ENCODE assay signal across 8 cellular contexts in genomic region chr20:43590392-43591303, GRCh38. TPM values are rescaled to one million over a fixed set of nuclear protein-coding genes. Genes with fewer than 3 reads are reported as not detected.
DNase-seq lines count a peak whose midpoint lies in the region; ATAC-seq lines count a peak whose summit lies in the region.

Gene IFT52, plus strand, starts transcription at chr20:43590937. Its CDS starts 3,762 bp downstream, at chr20:43594699.

- peak; percentile 98 for ATAC-seq in GM21528 (IDR thresholded peaks at IDR 0.05; ENCODE audit: low FRiP score, unreplicated experiment)

- H3K4me3 Mint-ChIP-seq in IgD-negative memory B cell = peak within 1 kb of the TSS; percentile 85 to 99 (median 94)

- H3K4me1 Mint-ChIP-seq in IgD-negative memory B cell = peaks cover 10 to 17% (median 11%) of the 10 kb centered on the region in 3 donors

- peaks cover 9% of the 10 kb centered on the region for H3K36me3 Mint-ChIP-seq in IgD-negative memory B cell

- H3K27me3 Mint-ChIP-seq in IgD-negative memory B cell = no peaks in the 10 kb centered on the region

- H3K27ac Mint-ChIP-seq in IgD-negative memory B cell = peak within 1 kb of the TSS; percentile 73 to 99 (median 98)

- H3K9me3 Mint-ChIP-seq in IgD-negative memory B cell = no peaks in the 10 kb centered on the region

- H3K27ac ChIP-seq in epithelial cell of prostate = peak within 1 kb of the TSS; percentile 65

- DNase-seq in DMS 273 (lab: John Stamatoyannopoulos, UW; ENCODE audit: unreplicated experiment) = peak; percentile 96
- DNase-seq in OCI-M2 (lab: John Stamatoyannopoulos, UW; ENCODE audit: unreplicated experiment) = peak; percentile 85
- peak; percentile 88 for DNase-seq in activated T-cell treated with anti-CD3 and anti-CD28 coated beads for 48 hours (ENCODE audit: low read depth)
- peak; percentile 78 for DNase-seq in epithelial cell of prostate (ENCODE audit: low read depth, low spot score)
- peak; percentile 93 for DNase-seq in mucosa of gallbladder (ENCODE audit: low spot score)
- peak; percentile 72 to 79 for DNase-seq in stimulated activated CD8-positive, alpha-beta memory T cell treated with anti-CD3 and anti-CD28 coated beads, Interleukin-4, amount 100 ng/mL, for 4 hours (ENCODE audit: low read depth in 2 of 2, low spot score in 1 of 2)

RNA-seq across cellular contexts. Expression of gene IFT52, which starts in this region (rescaled TPM):
- 31.3 TPM for polyA plus RNA-seq in IgD-negative memory B cell
- 23.5 TPM for total RNA-seq in mucosa of gallbladder

Comparison
In these comparisons a context has a peak if more than half of its experiments do, and no peak if none do; other contexts are left out.
1. Peak in every context shown above with its lines: DNase-seq, ATAC-seq and H3K27ac ChIP-seq.